ENCODE assay signal across 1 cellular context in the genomic region with DNA sequence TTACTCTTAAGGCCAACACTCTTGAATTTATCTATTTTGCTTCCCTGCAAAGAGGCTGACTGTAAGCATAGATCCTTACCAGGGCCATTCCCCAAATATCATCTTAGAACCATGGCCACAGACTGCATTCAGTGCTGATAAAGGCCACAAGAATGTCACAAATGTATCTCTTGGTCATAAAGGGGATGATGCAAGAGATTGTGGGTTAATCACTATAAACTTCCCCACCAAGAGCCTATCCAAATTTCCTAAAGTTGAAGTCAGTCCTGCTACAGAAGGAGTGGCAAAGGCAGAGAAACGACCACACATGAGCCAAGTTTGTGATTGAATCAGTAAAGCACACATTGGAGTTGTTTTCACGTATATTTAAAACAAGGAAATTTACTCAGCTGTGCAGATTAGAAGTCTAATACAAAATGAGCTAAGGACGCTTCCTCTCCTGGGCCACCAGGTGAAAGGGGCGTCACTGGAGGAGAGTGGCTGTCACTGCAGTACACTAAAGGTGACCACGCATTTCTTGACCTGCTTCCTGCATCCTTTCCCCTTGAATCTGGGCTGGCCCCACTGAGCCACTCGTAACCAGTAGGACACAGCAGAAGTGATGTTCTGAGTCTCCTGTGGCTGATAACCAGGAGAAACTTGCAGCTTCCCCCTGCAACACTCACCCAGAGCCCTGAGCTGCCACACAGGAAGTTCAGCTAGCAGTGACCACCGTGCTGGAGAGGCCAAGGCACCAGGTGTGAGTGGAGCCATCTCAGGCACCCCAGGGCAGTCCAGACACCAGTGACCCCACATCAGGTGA.
TF ChIP-seq lines count a peak whose summit lies in the region.

No MANE protein-coding gene starts in this region.

TF ChIP-seq in A549, 52 proteins besides CTCF, POLR2A, EP300 and RAD21 (continued from another document):
- TF ChIP-seq, protein P1, sequence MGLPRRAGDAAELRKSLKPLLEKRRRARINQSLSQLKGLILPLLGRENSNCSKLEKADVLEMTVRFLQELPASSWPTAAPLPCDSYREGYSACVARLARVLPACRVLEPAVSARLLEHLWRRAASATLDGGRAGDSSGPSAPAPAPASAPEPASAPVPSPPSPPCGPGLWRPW (IDR thresholded peaks at IDR 0.05), result no peak
- TF ChIP-seq, protein P2, sequence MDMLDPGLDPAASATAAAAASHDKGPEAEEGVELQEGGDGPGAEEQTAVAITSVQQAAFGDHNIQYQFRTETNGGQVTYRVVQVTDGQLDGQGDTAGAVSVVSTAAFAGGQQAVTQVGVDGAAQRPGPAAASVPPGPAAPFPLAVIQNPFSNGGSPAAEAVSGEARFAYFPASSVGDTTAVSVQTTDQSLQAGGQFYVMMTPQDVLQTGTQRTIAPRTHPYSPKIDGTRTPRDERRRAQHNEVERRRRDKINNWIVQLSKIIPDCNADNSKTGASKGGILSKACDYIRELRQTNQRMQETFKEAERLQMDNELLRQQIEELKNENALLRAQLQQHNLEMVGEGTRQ (IDR thresholded peaks at IDR 0.05), result no peak
- no peak for TF ChIP-seq MAFK (IDR thresholded peaks at IDR 0.05; ENCODE audit: partially characterized antibody)
- no peak for TF ChIP-seq EHMT2 (IDR thresholded peaks at IDR 0.05; ENCODE audit: low read depth)
- TF ChIP-seq CHD2 (IDR thresholded peaks at IDR 0.05; ENCODE audit: low read length, partially characterized antibody), result no peak
- TF ChIP-seq RARB (CRISPR knock-in tag; IDR thresholded peaks at IDR 0.05), result no peak
- no peak for TF ChIP-seq FOXS1 (CRISPR knock-in tag; IDR thresholded peaks at IDR 0.05)
- no peak for TF ChIP-seq TP53 (CRISPR knock-in tag; IDR thresholded peaks at IDR 0.05)
- TF ChIP-seq HOXB5 (CRISPR knock-in tag; IDR thresholded peaks at IDR 0.05), result no peak
- no peak for TF ChIP-seq ZC3H11A (IDR thresholded peaks at IDR 0.05)
- no peak for TF ChIP-seq HOXA7 (CRISPR knock-in tag; IDR thresholded peaks at IDR 0.05)
- TF ChIP-seq, protein P3, sequence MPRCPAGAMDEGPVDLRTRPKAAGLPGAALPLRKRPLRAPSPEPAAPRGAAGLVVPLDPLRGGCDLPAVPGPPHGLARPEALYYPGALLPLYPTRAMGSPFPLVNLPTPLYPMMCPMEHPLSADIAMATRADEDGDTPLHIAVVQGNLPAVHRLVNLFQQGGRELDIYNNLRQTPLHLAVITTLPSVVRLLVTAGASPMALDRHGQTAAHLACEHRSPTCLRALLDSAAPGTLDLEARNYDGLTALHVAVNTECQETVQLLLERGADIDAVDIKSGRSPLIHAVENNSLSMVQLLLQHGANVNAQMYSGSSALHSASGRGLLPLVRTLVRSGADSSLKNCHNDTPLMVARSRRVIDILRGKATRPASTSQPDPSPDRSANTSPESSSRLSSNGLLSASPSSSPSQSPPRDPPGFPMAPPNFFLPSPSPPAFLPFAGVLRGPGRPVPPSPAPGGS (IDR thresholded peaks at IDR 0.05), result no peak
- no peak for TF ChIP-seq CHD4 (IDR thresholded peaks at IDR 0.05; ENCODE audit: borderline replicate concordance)
- TF ChIP-seq NPAS2 (CRISPR knock-in tag; IDR thresholded peaks at IDR 0.05; ENCODE audit: borderline replicate concordance), result no peak
- peak; percentile 73 for TF ChIP-seq JUNB (IDR thresholded peaks at IDR 0.05)
- no peak for TF ChIP-seq FOSB (CRISPR knock-in tag; IDR thresholded peaks at IDR 0.05)
- TF ChIP-seq NFE2L2 (conservative IDR thresholded peaks at IDR 0.05; ENCODE audit: low read length), result no peak
- TF ChIP-seq SREBF2 (IDR thresholded peaks at IDR 0.05), result no peak
